8 cellular contexts compared by ENCODE assay signal in the genomic region with DNA sequence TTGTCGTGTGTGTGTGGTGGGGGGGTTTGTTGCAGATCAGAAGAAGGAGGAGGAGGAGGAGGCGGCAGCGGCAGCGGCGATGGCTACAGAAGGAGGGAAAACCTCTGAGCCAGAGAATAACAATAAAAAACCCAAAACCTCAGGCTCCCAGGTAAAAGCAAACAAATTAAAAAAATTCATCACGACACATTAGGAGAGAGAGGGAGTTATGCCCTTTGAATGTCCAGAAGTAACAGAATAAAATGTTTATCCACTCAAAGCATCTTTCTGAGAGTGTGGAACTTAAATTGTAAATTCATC. TPM values are rescaled to one million over a fixed set of nuclear protein-coding genes. Genes with fewer than 3 reads are reported as not detected.
DNase-seq lines count a peak whose midpoint lies in the region; TF ChIP-seq lines count a peak whose summit lies in the region.

No MANE protein-coding gene starts in this region.

- H3K4me3 Mint-ChIP-seq in T-helper 1 cell treated with Interleukin-12 subunit alpha and Interleukin-12 subunit beta and Interleukin-4 antibody, amounts not matched to agents 30 μg/mL and 1 μg/mL, for 36 hours, result peak overlapping the region; percentile 100

- DNase-seq in T-helper 1 cell (no peak), suprapubic skin (ENCODE audit: low spot score in 2 of 2) (no peak), 8988T (no peak), NCI-H446 (lab: John Stamatoyannopoulos, UW) (no peak), T-helper 9 cell (no peak)

- TF ChIP-seq EP300 in suprapubic skin (IDR thresholded peaks at IDR 0.05), result no peak

- peak overlapping the region; percentile 86 for H3K4me3 ChIP-seq in suprapubic skin

- no peak for TF ChIP-seq CTCF in suprapubic skin (IDR thresholded peaks at IDR 0.05)

- H3K36me3 ChIP-seq in suprapubic skin, result no peaks in the 10 kb centered on the region

- TF ChIP-seq POLR2A in suprapubic skin (IDR thresholded peaks at IDR 0.05), result no peak

- H3K4me1 Mint-ChIP-seq in T-helper 1 cell treated with Interleukin-12 subunit alpha and Interleukin-12 subunit beta and Interleukin-4 antibody, amounts not matched to agents 30 μg/mL and 1 μg/mL, for 36 hours (ENCODE audit: low read depth), result peaks cover 46% of the 10 kb centered on the region

- H3K4me1 ChIP-seq in suprapubic skin, result peaks cover 43% of the 10 kb centered on the region

- 1 to 2% (median 2%) methylated on average over 6 of the region's 6 CpGs for WGBS in adipose tissue, 3 donors
- 0% methylated on average over 6 of the region's 6 CpGs for WGBS in suprapubic skin

- H3K27ac ChIP-seq in adipose tissue (ENCODE audit: low read depth, low read length) (peak overlapping the region; percentile 78), layer of hippocampus (ENCODE audit: low read depth, low read length) (peak overlapping the region; percentile 96), suprapubic skin (peak overlapping the region; percentile 99)

- no peaks in the 10 kb centered on the region for H3K9me3 Mint-ChIP-seq in T-helper 1 cell treated with Interleukin-12 subunit alpha and Interleukin-12 subunit beta and Interleukin-4 antibody, amounts not matched to agents 30 μg/mL and 1 μg/mL, for 36 hours

- no peaks in the 10 kb centered on the region for H3K27me3 ChIP-seq in layer of hippocampus (ENCODE audit: control insufficient read depth, insufficient read depth, low read length)
- H3K27me3 ChIP-seq in suprapubic skin, result no peaks in the 10 kb centered on the region

- H3K27ac Mint-ChIP-seq in T-helper 1 cell treated with Interleukin-12 subunit alpha and Interleukin-12 subunit beta and Interleukin-4 antibody, amounts not matched to agents 30 μg/mL and 1 μg/mL, for 36 hours, result peak overlapping the region; percentile 97

- peaks cover 30% of the 10 kb centered on the region for H3K36me3 Mint-ChIP-seq in T-helper 1 cell treated with Interleukin-12 subunit alpha and Interleukin-12 subunit beta and Interleukin-4 antibody, amounts not matched to agents 30 μg/mL and 1 μg/mL, for 36 hours (ENCODE audit: low read depth)

- no peaks in the 10 kb centered on the region for H3K27me3 Mint-ChIP-seq in T-helper 1 cell treated with Interleukin-12 subunit alpha and Interleukin-12 subunit beta and Interleukin-4 antibody, amounts not matched to agents 30 μg/mL and 1 μg/mL, for 36 hours (ENCODE audit: low read depth)

- H3K9me3 ChIP-seq in suprapubic skin, result no peaks in the 10 kb centered on the region

RNA-seq across cellular contexts. Expression of gene SP4, which starts 0.7 kb away (rescaled TPM):
- 1 to 10 TPM; 1.0 to 2.0 (median 1.3) TPM for polyA plus RNA-seq in adipose tissue
- total RNA-seq in suprapubic skin, result 10 to 100 TPM in 3 of 4 donors, 1 to 10 TPM in 1; 5.3 to 17.0 (median 11.1) TPM
